Comparison of ENCODE assay signal across 1 cellular context in genomic region chr1:204516180-204516879, GRCh38.
A peak's percentile ranks its signal among the peaks of the same experiment; 100 is the strongest.
TF ChIP-seq lines count a peak whose summit lies in the region.

MDM4 (plus strand) TSS chr1:204516406; CDS start chr1:204525519, 9,113 bp downstream.

TF ChIP-seq in HepG2, 621 proteins besides CTCF, POLR2A, EP300 and RAD21 (continued from another document and continues in another):
- TF ChIP-seq ARID2 (CRISPR knock-in tag; IDR thresholded peaks at IDR 0.05; ENCODE audit: borderline replicate concordance) = peak; percentile 24; the same call in 1 of the 2 replicates
- peak; percentile 77; the same call in 1 of the 2 replicates for TF ChIP-seq JUN (CRISPR knock-in tag; IDR thresholded peaks at IDR 0.05)
- TF ChIP-seq RXRA (CRISPR knock-in tag; IDR thresholded peaks at IDR 0.05) = peak; percentile 73
- TF ChIP-seq ZNF570 (CRISPR knock-in tag; IDR thresholded peaks at IDR 0.05; ENCODE audit: borderline replicate concordance) = no peak; the same call in 1 of the 2 replicates
- TF ChIP-seq ZNF3 (CRISPR knock-in tag; IDR thresholded peaks at IDR 0.05) = no peak
- TF ChIP-seq ZNF75D (CRISPR knock-in tag; IDR thresholded peaks at IDR 0.05; ENCODE audit: borderline replicate concordance) = 0 out of 2 replicates have a peak, but pooled peaks have one; percentile 65
- TF ChIP-seq TCF7L2 (IDR thresholded peaks at IDR 0.05; ENCODE audit: low read depth, low read length) = no peak
- TF ChIP-seq ZBTB7A (CRISPR knock-in tag; IDR thresholded peaks at IDR 0.05) = no peak
- peak; percentile 49; the same call in 1 of the 2 replicates for TF ChIP-seq ZNF292 (CRISPR knock-in tag; IDR thresholded peaks at IDR 0.05; ENCODE audit: borderline replicate concordance, low read depth)
- peak; percentile 46; the same call in 1 of the 2 replicates for TF ChIP-seq ZIK1 (CRISPR knock-in tag; IDR thresholded peaks at IDR 0.05; ENCODE audit: borderline replicate concordance, low read depth)
- TF ChIP-seq, protein P1, sequence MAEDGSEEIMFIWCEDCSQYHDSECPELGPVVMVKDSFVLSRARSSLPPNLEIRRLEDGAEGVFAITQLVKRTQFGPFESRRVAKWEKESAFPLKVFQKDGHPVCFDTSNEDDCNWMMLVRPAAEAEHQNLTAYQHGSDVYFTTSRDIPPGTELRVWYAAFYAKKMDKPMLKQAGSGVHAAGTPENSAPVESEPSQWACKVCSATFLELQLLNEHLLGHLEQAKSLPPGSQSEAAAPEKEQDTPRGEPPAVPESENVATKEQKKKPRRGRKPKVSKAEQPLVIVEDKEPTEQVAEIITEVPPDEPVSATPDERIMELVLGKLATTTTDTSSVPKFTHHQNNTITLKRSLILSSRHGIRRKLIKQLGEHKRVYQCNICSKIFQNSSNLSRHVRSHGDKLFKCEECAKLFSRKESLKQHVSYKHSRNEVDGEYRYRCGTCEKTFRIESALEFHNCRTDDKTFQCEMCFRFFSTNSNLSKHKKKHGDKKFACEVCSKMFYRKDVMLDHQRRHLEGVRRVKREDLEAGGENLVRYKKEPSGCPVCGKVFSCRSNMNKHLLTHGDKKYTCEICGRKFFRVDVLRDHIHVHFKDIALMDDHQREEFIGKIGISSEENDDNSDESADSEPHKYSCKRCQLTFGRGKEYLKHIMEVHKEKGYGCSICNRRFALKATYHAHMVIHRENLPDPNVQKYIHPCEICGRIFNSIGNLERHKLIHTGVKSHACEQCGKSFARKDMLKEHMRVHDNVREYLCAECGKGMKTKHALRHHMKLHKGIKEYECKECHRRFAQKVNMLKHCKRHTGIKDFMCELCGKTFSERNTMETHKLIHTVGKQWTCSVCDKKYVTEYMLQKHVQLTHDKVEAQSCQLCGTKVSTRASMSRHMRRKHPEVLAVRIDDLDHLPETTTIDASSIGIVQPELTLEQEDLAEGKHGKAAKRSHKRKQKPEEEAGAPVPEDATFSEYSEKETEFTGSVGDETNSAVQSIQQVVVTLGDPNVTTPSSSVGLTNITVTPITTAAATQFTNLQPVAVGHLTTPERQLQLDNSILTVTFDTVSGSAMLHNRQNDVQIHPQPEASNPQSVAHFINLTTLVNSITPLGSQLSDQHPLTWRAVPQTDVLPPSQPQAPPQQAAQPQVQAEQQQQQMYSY (CRISPR knock-in tag; IDR thresholded peaks at IDR 0.05) = no peak
- TF ChIP-seq ZFP37 (CRISPR knock-in tag; IDR thresholded peaks at IDR 0.05; ENCODE audit: borderline replicate concordance) = 0 out of 2 replicates have a peak, but pooled peaks have one; percentile 34
- TF ChIP-seq ZNF501 (CRISPR knock-in tag; IDR thresholded peaks at IDR 0.05) = peak; percentile 98
- TF ChIP-seq ZNF772 (CRISPR knock-in tag; IDR thresholded peaks at IDR 0.05) = peak; percentile 77; the same call in 1 of the 2 replicates
- no peak for TF ChIP-seq NFIB (CRISPR knock-in tag; IDR thresholded peaks at IDR 0.05; ENCODE audit: borderline replicate concordance)
- no peak for TF ChIP-seq GLMP (CRISPR knock-in tag; IDR thresholded peaks at IDR 0.05; ENCODE audit: borderline replicate concordance)
- TF ChIP-seq ZNF567 (CRISPR knock-in tag; IDR thresholded peaks at IDR 0.05; ENCODE audit: borderline replicate concordance) = 0 out of 2 replicates have a peak, but pooled peaks have one; percentile 31
- TF ChIP-seq BHLHE40 (IDR thresholded peaks at IDR 0.05; ENCODE audit: low read length) = no peak
- peak; percentile 66 for TF ChIP-seq XRCC5 (optimal IDR thresholded peaks at IDR 0.05; ENCODE audit: low read length)
- no peak for TF ChIP-seq MAFK (conservative IDR thresholded peaks at IDR 0.05 in 1 of 2, IDR thresholded peaks at IDR 0.05 in 1 of 2; ENCODE audit: low read length in 2 of 2)
- TF ChIP-seq ZNF446 (CRISPR knock-in tag; IDR thresholded peaks at IDR 0.05) = peak; percentile 64; the same call in 1 of the 2 replicates
- peak; percentile 16; the same call in 1 of the 2 replicates for TF ChIP-seq IRF2 (CRISPR knock-in tag; IDR thresholded peaks at IDR 0.05)
- 0 out of 2 replicates have a peak, but pooled peaks have one; percentile 86 for TF ChIP-seq ZNF678 (CRISPR knock-in tag; IDR thresholded peaks at IDR 0.05)
- TF ChIP-seq MTF1 (CRISPR knock-in tag; IDR thresholded peaks at IDR 0.05) = no peak
- TF ChIP-seq SKIL (CRISPR knock-in tag; IDR thresholded peaks at IDR 0.05; ENCODE audit: borderline replicate concordance) = 0 out of 2 replicates have a peak, but pooled peaks have one; percentile 59
- no peak for TF ChIP-seq ZBTB8A (CRISPR knock-in tag; IDR thresholded peaks at IDR 0.05; ENCODE audit: borderline replicate concordance, low read depth)
- peak; percentile 97 for TF ChIP-seq POGK (CRISPR knock-in tag; conservative IDR thresholded peaks at IDR 0.05)
- TF ChIP-seq, protein P2, sequence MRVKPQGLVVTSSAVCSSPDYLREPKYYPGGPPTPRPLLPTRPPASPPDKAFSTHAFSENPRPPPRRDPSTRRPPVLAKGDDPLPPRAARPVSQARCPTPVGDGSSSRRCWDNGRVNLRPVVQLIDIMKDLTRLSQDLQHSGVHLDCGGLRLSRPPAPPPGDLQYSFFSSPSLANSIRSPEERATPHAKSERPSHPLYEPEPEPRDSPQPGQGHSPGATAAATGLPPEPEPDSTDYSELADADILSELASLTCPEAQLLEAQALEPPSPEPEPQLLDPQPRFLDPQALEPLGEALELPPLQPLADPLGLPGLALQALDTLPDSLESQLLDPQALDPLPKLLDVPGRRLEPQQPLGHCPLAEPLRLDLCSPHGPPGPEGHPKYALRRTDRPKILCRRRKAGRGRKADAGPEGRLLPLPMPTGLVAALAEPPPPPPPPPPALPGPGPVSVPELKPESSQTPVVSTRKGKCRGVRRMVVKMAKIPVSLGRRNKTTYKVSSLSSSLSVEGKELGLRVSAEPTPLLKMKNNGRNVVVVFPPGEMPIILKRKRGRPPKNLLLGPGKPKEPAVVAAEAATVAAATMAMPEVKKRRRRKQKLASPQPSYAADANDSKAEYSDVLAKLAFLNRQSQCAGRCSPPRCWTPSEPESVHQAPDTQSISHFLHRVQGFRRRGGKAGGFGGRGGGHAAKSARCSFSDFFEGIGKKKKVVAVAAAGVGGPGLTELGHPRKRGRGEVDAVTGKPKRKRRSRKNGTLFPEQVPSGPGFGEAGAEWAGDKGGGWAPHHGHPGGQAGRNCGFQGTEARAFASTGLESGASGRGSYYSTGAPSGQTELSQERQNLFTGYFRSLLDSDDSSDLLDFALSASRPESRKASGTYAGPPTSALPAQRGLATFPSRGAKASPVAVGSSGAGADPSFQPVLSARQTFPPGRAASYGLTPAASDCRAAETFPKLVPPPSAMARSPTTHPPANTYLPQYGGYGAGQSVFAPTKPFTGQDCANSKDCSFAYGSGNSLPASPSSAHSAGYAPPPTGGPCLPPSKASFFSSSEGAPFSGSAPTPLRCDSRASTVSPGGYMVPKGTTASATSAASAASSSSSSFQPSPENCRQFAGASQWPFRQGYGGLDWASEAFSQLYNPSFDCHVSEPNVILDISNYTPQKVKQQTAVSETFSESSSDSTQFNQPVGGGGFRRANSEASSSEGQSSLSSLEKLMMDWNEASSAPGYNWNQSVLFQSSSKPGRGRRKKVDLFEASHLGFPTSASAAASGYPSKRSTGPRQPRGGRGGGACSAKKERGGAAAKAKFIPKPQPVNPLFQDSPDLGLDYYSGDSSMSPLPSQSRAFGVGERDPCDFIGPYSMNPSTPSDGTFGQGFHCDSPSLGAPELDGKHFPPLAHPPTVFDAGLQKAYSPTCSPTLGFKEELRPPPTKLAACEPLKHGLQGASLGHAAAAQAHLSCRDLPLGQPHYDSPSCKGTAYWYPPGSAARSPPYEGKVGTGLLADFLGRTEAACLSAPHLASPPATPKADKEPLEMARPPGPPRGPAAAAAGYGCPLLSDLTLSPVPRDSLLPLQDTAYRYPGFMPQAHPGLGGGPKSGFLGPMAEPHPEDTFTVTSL (CRISPR knock-in tag; IDR thresholded peaks at IDR 0.05; ENCODE audit: borderline replicate concordance) = no peak
- TF ChIP-seq PHF5A (CRISPR knock-in tag; IDR thresholded peaks at IDR 0.05; ENCODE audit: low read depth, unreplicated experiment) = peak; percentile 48
- TF ChIP-seq E2F2 (CRISPR knock-in tag; IDR thresholded peaks at IDR 0.05; ENCODE audit: borderline replicate concordance) = no peak
- TF ChIP-seq DMTF1 (CRISPR knock-in tag; IDR thresholded peaks at IDR 0.05) = no peak
- TF ChIP-seq, protein P3, sequence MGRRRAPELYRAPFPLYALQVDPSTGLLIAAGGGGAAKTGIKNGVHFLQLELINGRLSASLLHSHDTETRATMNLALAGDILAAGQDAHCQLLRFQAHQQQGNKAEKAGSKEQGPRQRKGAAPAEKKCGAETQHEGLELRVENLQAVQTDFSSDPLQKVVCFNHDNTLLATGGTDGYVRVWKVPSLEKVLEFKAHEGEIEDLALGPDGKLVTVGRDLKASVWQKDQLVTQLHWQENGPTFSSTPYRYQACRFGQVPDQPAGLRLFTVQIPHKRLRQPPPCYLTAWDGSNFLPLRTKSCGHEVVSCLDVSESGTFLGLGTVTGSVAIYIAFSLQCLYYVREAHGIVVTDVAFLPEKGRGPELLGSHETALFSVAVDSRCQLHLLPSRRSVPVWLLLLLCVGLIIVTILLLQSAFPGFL (CRISPR knock-in tag; IDR thresholded peaks at IDR 0.05) = no peak
- TF ChIP-seq SIN3B (IDR thresholded peaks at IDR 0.05; ENCODE audit: low read length) = 0 out of 2 replicates have a peak, but pooled peaks have one; percentile 45
- peak; percentile 76 for TF ChIP-seq CBFB (CRISPR knock-in tag; IDR thresholded peaks at IDR 0.05)
- peak; percentile 54; the same call in 1 of the 2 replicates for TF ChIP-seq NR2C2 (CRISPR knock-in tag; IDR thresholded peaks at IDR 0.05; ENCODE audit: borderline replicate concordance)
- TF ChIP-seq ZNF274 (CRISPR knock-in tag; IDR thresholded peaks at IDR 0.05) = peak; percentile 81; the same call in 1 of the 2 replicates
- TF ChIP-seq ZNF343 (CRISPR knock-in tag; IDR thresholded peaks at IDR 0.05) = peak; percentile 95; the same call in 1 of the 2 replicates
- TF ChIP-seq MBNL3 (CRISPR knock-in tag; conservative IDR thresholded peaks at IDR 0.05) = no peak
- TF ChIP-seq MED13 (CRISPR knock-in tag; IDR thresholded peaks at IDR 0.05) = peak; percentile 67; the same call in 1 of the 2 replicates
- peak; percentile 93 for TF ChIP-seq FOXK1 (CRISPR knock-in tag; IDR thresholded peaks at IDR 0.05; ENCODE audit: borderline replicate concordance, low read depth)
- no peak for TF ChIP-seq RORA (CRISPR knock-in tag; IDR thresholded peaks at IDR 0.05)
- TF ChIP-seq CREB1 (IDR thresholded peaks at IDR 0.05) = peak; percentile 74
- peak; percentile 93 for TF ChIP-seq CREB1 (CRISPR knock-in tag; IDR thresholded peaks at IDR 0.05)
- peak; percentile 34; the same call in 1 of the 2 replicates for TF ChIP-seq ZNF558 (CRISPR knock-in tag; IDR thresholded peaks at IDR 0.05; ENCODE audit: borderline replicate concordance)
- TF ChIP-seq ZNF12 (CRISPR knock-in tag; IDR thresholded peaks at IDR 0.05) = no peak
- TF ChIP-seq RBM22 (optimal IDR thresholded peaks at IDR 0.05; ENCODE audit: low read length) = no peak
